Comparison of ENCODE assay signal across 18 cellular contexts in the genomic region with DNA sequence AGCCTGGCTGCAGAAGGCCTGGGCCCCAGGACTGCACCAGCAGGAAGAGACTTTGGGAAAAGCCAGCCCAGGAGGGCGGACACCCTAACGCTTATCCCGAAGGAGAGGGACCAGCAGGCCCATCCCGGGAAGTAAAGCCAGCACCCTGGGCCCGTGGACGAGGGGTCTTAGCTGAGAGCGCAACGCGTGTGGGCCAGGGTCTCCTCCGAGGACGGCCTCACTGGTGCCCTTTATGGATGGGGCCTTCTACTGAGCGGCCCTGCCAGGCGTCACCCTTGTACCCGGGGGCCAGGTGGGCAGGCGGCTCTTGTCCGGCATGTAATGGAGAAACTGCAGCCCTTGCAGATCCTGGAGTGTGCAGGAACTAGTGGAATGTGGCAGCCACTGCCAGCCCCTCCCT. TPM values are rescaled to one million over a fixed set of nuclear protein-coding genes. Genes with fewer than 3 reads are reported as not detected.
DNase-seq lines count a peak whose midpoint lies in the region; ATAC-seq and TF ChIP-seq lines count a peak whose summit lies in the region.
"Had no signal": no experiment of that assay in that cellular context is flagged by ENCODE, and none has a peak within 500 bp of the region (broad histone marks: within the 10 kb centered on the region; RNA-seq: fewer than 3 reads in every experiment).

No MANE protein-coding gene starts in this region.

- H3K27me3 ChIP-seq in heart left ventricle = peaks cover 0 to 21% (median 4%) of the 10 kb centered on the region in 9 donors
- peaks cover 0 to 15% (median 0%) of the 10 kb centered on the region in 3 experiments for H3K27me3 ChIP-seq in neuronal stem cell (ENCODE audit: control insufficient read depth in 3 of 3, insufficient read depth in 3 of 3, low read depth in 1 of 3, low read length in 3 of 3)

- no peak overlapping the region for H3K4me3 ChIP-seq in heart left ventricle
- H3K4me3 ChIP-seq in coronary artery = no peak overlapping the region
- H3K4me3 ChIP-seq in neuronal stem cell (ENCODE audit: low read length in 2 of 2) = no peak overlapping the region
- H3K4me3 ChIP-seq: GM23248, K562, SJSA1 had no signal

- no peak for TF ChIP-seq POLR2A in heart left ventricle (IDR thresholded peaks at IDR 0.05)

- H3K9me3 ChIP-seq in heart left ventricle = no peaks in the 10 kb centered on the region
- peaks cover 0 to 6% of the 10 kb centered on the region in 2 donors for H3K9me3 ChIP-seq in neuronal stem cell (replicated peaks in 1 of 2; ENCODE audit: control insufficient read depth in 2 of 2, insufficient read depth in 1 of 2, low read depth in 1 of 2, low read length in 2 of 2)
- H3K9me3 ChIP-seq: SJSA1 had no signal

- H3K23ac ChIP-seq in neuronal stem cell (ENCODE audit: low read depth, low read length, poor library complexity) = no peak overlapping the region

- no peak overlapping the region for H3K27ac ChIP-seq in heart left ventricle
- no peak overlapping the region for H3K27ac ChIP-seq in coronary artery
- no peak overlapping the region for H3K27ac ChIP-seq in neuronal stem cell (replicated peaks; ENCODE audit: low read length)
- H3K27ac ChIP-seq: GM23248, SJSA1 had no signal

- H4K8ac ChIP-seq in neuronal stem cell (ENCODE audit: low read depth, low read length) = no peak overlapping the region

- H3K4me1 ChIP-seq in heart left ventricle (no peaks in the 10 kb centered on the region), neuronal stem cell (ENCODE audit: control insufficient read depth in 2 of 2, insufficient read depth in 1 of 2, low read depth in 1 of 2, low read length in 2 of 2) (peaks cover 3 to 5% of the 10 kb centered on the region in 2 donors)
- H3K4me1 ChIP-seq: SJSA1 had no signal

- 85 to 93% (median 89%) methylated on average over 3 to 16 of the region's 16 CpGs for WGBS in heart left ventricle, 4 donors
- no CpG with 5 or more reads among the region's 16 CpGs for WGBS in neuronal stem cell (ENCODE audit: extremely low coverage in 2 of 2, insufficient read length in 2 of 2, insufficient replicate concordance in 1 of 2), 2 donors

- DNase-seq in left ventricle myocardium superior = peak; percentile 29
- no peak for DNase-seq in heart left ventricle
- peak; percentile 63 for DNase-seq in coronary artery (ENCODE audit: low spot score)
- no peak for DNase-seq in neuronal stem cell (ENCODE audit: low spot score)
- DNase-seq in NCI-H2081 treated with DMSO at 0.1 percent for 48 hours (lab: John Stamatoyannopoulos, UW) = no peak
- no peak for DNase-seq in T1000 (lab: John Stamatoyannopoulos, UW)
- DNase-seq: CD4-positive, alpha-beta T cell; DMS53; GM23248; NCI-H1417 treated with DMSO at 0.1 percent for 48 hours; NCI-H2029; NCI-H2171 treated with DMSO at 0.1 percent for 48 hours; NCI-H446 treated with DMSO at 0.1 percent for 48 hours; OCI-M1 had no signal

- H3K14ac ChIP-seq in neuronal stem cell (ENCODE audit: low read length) = peak overlapping the region; percentile 9

- H3K36me3 ChIP-seq in heart left ventricle (no peaks in the 10 kb centered on the region), neuronal stem cell (replicated peaks in 1 of 2; ENCODE audit: control insufficient read depth in 2 of 2, insufficient read depth in 2 of 2, low read length in 2 of 2) (no peaks in the 10 kb centered on the region)
- H3K36me3 ChIP-seq: SJSA1 had no signal

- no peak overlapping the region for H4K91ac ChIP-seq in neuronal stem cell (ENCODE audit: low read depth, low read length, poor library complexity)

- H3K4ac ChIP-seq in neuronal stem cell (ENCODE audit: low read length) = no peak overlapping the region

- intact Hi-C loops in left ventricle myocardium superior (cut with micrococcal nuclease) (no loop called here), heart left ventricle (cut with DNase I) (no loop called here)

- TF ChIP-seq CTCF in heart left ventricle (IDR thresholded peaks at IDR 0.05) (no peak), coronary artery (IDR thresholded peaks at IDR 0.05) (no peak)

- no peak overlapping the region for H2BK5ac ChIP-seq in neuronal stem cell (ENCODE audit: low read length)

- no peak overlapping the region for H2BK15ac ChIP-seq in neuronal stem cell (ENCODE audit: low read length)

- H3K4me2 ChIP-seq in neuronal stem cell (ENCODE audit: insufficient read depth, low read length, poor library complexity, severe bottlenecking) = no peak overlapping the region

- H2BK12ac ChIP-seq in neuronal stem cell (ENCODE audit: low read length) = no peak overlapping the region

- H2BK120ac ChIP-seq in neuronal stem cell (ENCODE audit: low read depth, low read length) = no peak overlapping the region

- no peak overlapping the region for H3K9ac ChIP-seq in neuronal stem cell (ENCODE audit: low read depth, low read length, poor library complexity)
- H3K9ac ChIP-seq: GM23248 had no signal

- no peak for ATAC-seq in left ventricle myocardium superior
- no peak for ATAC-seq in heart left ventricle
- ATAC-seq in HG03025 (IDR thresholded peaks at IDR 0.05; ENCODE audit: low FRiP score, unreplicated experiment) = no peak
- ATAC-seq: HCT116 had no signal

- peaks cover 3% of the 10 kb centered on the region for H3K79me1 ChIP-seq in neuronal stem cell (ENCODE audit: low read depth, low read length)

- no peak overlapping the region for H2AFZ ChIP-seq in neuronal stem cell (ENCODE audit: low read length)
- H2AFZ ChIP-seq: GM23248 had no signal

- H2AK5ac ChIP-seq in neuronal stem cell (ENCODE audit: low read depth, low read length) = peak overlapping the region; percentile 14

- H3K18ac ChIP-seq in neuronal stem cell (ENCODE audit: low read length) = peak overlapping the region; percentile 2

RNA-seq across cellular contexts. Expression of a gene that starts 14.1 kb away (rescaled TPM):
- 5.1 TPM for total RNA-seq in left ventricle myocardium superior
- total RNA-seq in heart left ventricle = 10 to 100 TPM in 1 of 9 donors, 1 to 10 TPM in 7, under 1 TPM in 1; 0.94 to 12.4 (median 3.2) TPM
- 1 to 10 TPM; 4.8 to 6.7 TPM for polyA plus RNA-seq in heart left ventricle
- 13.4 TPM for polyA plus RNA-seq in neuronal stem cell (2013, experiment 1 of 2)
- polyA plus RNA-seq in neuronal stem cell (2013, experiment 2 of 2) = 11.7 TPM

RNA-seq across cellular contexts. Expression of a gene that starts 18.4 kb away (rescaled TPM):
- total RNA-seq in left ventricle myocardium superior (59.4 TPM), heart left ventricle (100 to 1,000 TPM in 1 of 9 donors, 10 to 100 TPM in 8; 12.1 to 195 (median 56.9) TPM)
- 100 to 1,000 TPM in 1 of 2 donors, 10 to 100 TPM in 1; 81.1 to 109 TPM for polyA plus RNA-seq in heart left ventricle
- 98.0 TPM for polyA plus RNA-seq in neuronal stem cell (2013, experiment 1 of 2)
- polyA plus RNA-seq in neuronal stem cell (2013, experiment 2 of 2) = 93.7 TPM

RNA-seq across cellular contexts. Expression of a gene that starts 21.3 kb away (rescaled TPM):
- 4.0 TPM for total RNA-seq in left ventricle myocardium superior
- total RNA-seq in heart left ventricle = 1 to 10 TPM; 1.0 to 4.4 (median 2.0) TPM
- 1 to 10 TPM; 1.1 to 1.5 TPM for polyA plus RNA-seq in heart left ventricle
- polyA plus RNA-seq in neuronal stem cell (2013, experiment 1 of 2) = 7.2 TPM
- 6.3 TPM for polyA plus RNA-seq in neuronal stem cell (2013, experiment 2 of 2)
- polyA plus RNA-seq: K562 had no signal

RNA-seq across cellular contexts. Expression of a gene that starts 30.5 kb away (rescaled TPM):
- 1,036 TPM for total RNA-seq in left ventricle myocardium superior
- total RNA-seq in heart left ventricle = 1,000 to 10,000 TPM in 2 of 9 donors, 100 to 1,000 TPM in 7; 695 to 1,715 (median 851) TPM
- polyA plus RNA-seq in heart left ventricle = 1,000 to 10,000 TPM in 1 of 2 donors, 100 to 1,000 TPM in 1; 829 to 1,402 TPM
- polyA plus RNA-seq in neuronal stem cell (2013, experiment 1 of 2) = 16.9 TPM
- polyA plus RNA-seq in neuronal stem cell (2013, experiment 2 of 2) = 15.2 TPM

Comparison
In these comparisons a context has a peak if more than half of its experiments do, and no peak if none do; other contexts are left out.
1. DNase-seq: peak in left ventricle myocardium superior (single experiment) and coronary artery (single experiment); none in heart left ventricle (0 of 5), neuronal stem cell (single experiment), NCI-H2081 treated with DMSO at 0.1 percent for 48 hours (single experiment) and T1000 (single experiment).